14 cellular contexts compared by ENCODE assay signal in genomic region chr14:76964695-76965094, GRCh38.
A peak's percentile ranks its signal among the peaks of the same experiment; 100 is the strongest.
DNase-seq lines count a peak whose midpoint lies in the region; ATAC-seq lines count a peak whose summit lies in the region.
"Had no signal": no experiment of that assay in that cellular context is flagged by ENCODE, and none has a peak within 500 bp of the region (broad histone marks: within the 10 kb centered on the region; RNA-seq: fewer than 3 reads in every experiment).

No MANE protein-coding gene starts in this region.

- no peak for ATAC-seq in effector memory CD8-positive, alpha-beta T cell (replicated peaks)
- no peak for ATAC-seq in HG02840 (IDR thresholded peaks at IDR 0.05; ENCODE audit: low FRiP score, unreplicated experiment)
- ATAC-seq: left lung had no signal

- H3K4me3 ChIP-seq in Karpas-422 (ENCODE audit: low read length), result no peak overlapping the region
- H3K4me3 ChIP-seq: left lung, smooth muscle cell had no signal

- peaks cover 31% of the 10 kb centered on the region for H3K4me1 ChIP-seq in Karpas-422 (ENCODE audit: low read length)

- H3K27ac Mint-ChIP-seq in effector memory CD8-positive, alpha-beta T cell, result peak overlapping the region; percentile 81 to 96

- H3K36me3 Mint-ChIP-seq in effector memory CD8-positive, alpha-beta T cell (ENCODE audit: insufficient read depth), result peaks cover 18% of the 10 kb centered on the region

- peak overlapping the region; percentile 43 for H3K4me2 ChIP-seq in Karpas-422 (ENCODE audit: low read depth, low read length, poor library complexity, severe bottlenecking)
- H3K4me2 ChIP-seq: smooth muscle cell had no signal

- no peak overlapping the region for H2AFZ ChIP-seq in Karpas-422 (ENCODE audit: low read length)

- H3K79me2 ChIP-seq in Karpas-422 (ENCODE audit: low read length), result no peaks in the 10 kb centered on the region

- H3K9me3 ChIP-seq in Karpas-422 (ENCODE audit: low read length), result no peaks in the 10 kb centered on the region
- H3K9me3 ChIP-seq: left lung had no signal

- no peaks in the 10 kb centered on the region for H3K9me3 Mint-ChIP-seq in effector memory CD8-positive, alpha-beta T cell

- H3K4me3 Mint-ChIP-seq in effector memory CD8-positive, alpha-beta T cell, result no peak overlapping the region

- no peak overlapping the region for H3K27ac ChIP-seq in Karpas-422 (ENCODE audit: low read length)
- H3K27ac ChIP-seq in substantia nigra (ENCODE audit: low read depth, low read length, poor library complexity, severe bottlenecking), result no peak overlapping the region
- H3K27ac ChIP-seq: left lung had no signal

- H3K9me2 ChIP-seq in Karpas-422 (replicated peaks; ENCODE audit: insufficient read depth, low read length), result no peaks in the 10 kb centered on the region

- 0 out of 2 replicates have a peak overlapping the region, but pooled peaks have one; percentile 11 for H3K9ac ChIP-seq in Karpas-422 (ENCODE audit: low read length)

- 0 out of 2 replicates have a peak, but pooled peaks cover 4% of the 10 kb centered on the region for H4K20me1 ChIP-seq in Karpas-422 (ENCODE audit: insufficient read depth, low read depth, low read length)

- H3K27me3 Mint-ChIP-seq in effector memory CD8-positive, alpha-beta T cell, result no peaks in the 10 kb centered on the region

- no peaks in the 10 kb centered on the region for H3K36me3 ChIP-seq in Karpas-422 (ENCODE audit: insufficient read depth, low read length)
- H3K36me3 ChIP-seq: left lung had no signal

- peaks cover 36 to 48% of the 10 kb centered on the region in 2 donors for H3K4me1 Mint-ChIP-seq in effector memory CD8-positive, alpha-beta T cell (ENCODE audit: low read depth in 2 of 2)

- H3K27me3 ChIP-seq in Karpas-422 (ENCODE audit: low read length), result no peaks in the 10 kb centered on the region
- H3K27me3 ChIP-seq: left lung had no signal

- DNase-seq in activated T-cell treated with anti-CD3 and anti-CD28 coated beads, Interleukin-2, amount 50 U/mL, for 48 hours, result peak; percentile 67 to 73
- DNase-seq in activated T-cell treated with anti-CD3 and anti-CD28 coated beads, Interleukin-2, amount 50 U/mL, for 1 hour, result no peak
- DNase-seq in Karpas-422 (peak; percentile 53), T1000 (lab: John Stamatoyannopoulos, UW) (no peak), substantia nigra (lab: John Stamatoyannopoulos, UW) (no peak)
- no peak for DNase-seq in effector memory CD8-positive, alpha-beta T cell
- peak; percentile 34 to 65 for DNase-seq in stimulated activated CD8-positive, alpha-beta memory T cell treated with anti-CD3 and anti-CD28 coated beads, Interleukin-7, amount 100 ng/mL, for 48 hours (ENCODE audit: extremely low read depth in 1 of 2, low read depth in 1 of 2)
- DNase-seq: central memory CD4-positive, alpha-beta T cell; DND-41; KG1; left lung; nucleus accumbens had no signal

Comparison
In these comparisons a context has a peak if more than half of its experiments do, and no peak if none do; other contexts are left out.
1. DNase-seq: peak in activated T-cell treated with anti-CD3 and anti-CD28 coated beads, Interleukin-2, amount 50 U/mL, for 48 hours (2 of 2), Karpas-422 (single experiment) and stimulated activated CD8-positive, alpha-beta memory T cell treated with anti-CD3 and anti-CD28 coated beads, Interleukin-7, amount 100 ng/mL, for 48 hours (2 of 2); none in activated T-cell treated with anti-CD3 and anti-CD28 coated beads, Interleukin-2, amount 50 U/mL, for 1 hour (single experiment), effector memory CD8-positive, alpha-beta T cell (0 of 3), T1000 (single experiment) and substantia nigra (0 of 49).